Comparison of ENCODE assay signal across 8 cellular contexts in the genomic region with DNA sequence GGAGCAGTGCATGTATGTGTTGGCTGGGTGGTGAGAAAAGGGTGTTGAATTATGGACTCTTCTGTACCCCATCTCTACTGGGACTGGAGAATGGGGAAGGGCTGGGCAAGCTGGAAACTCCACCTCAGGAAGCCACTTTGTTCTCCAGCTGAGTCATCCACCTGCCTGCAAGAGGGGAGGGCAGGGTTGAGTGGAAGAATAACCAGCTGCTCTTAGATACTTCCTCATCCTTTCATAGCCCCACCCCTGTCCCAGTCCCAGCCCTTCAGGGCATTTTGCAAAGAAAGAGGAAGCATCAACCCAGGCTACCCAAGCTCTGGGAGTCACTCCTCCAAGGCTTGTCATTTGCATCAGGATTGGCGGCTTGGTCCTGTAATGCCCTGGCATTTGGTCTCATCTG. TPM values are rescaled to one million over a fixed set of nuclear protein-coding genes. Genes with fewer than 3 reads are reported as not detected.
A peak's percentile ranks its signal among the peaks of the same experiment; 100 is the strongest.
DNase-seq lines count a peak whose midpoint lies in the region; TF ChIP-seq lines count a peak whose summit lies in the region.

No MANE protein-coding gene starts in this region.

- peaks cover 48% of the 10 kb centered on the region for H3K36me3 Mint-ChIP-seq in T-helper 1 cell treated with Interleukin-12 subunit alpha and Interleukin-12 subunit beta and Interleukin-4 antibody, amounts not matched to agents 30 μg/mL and 1 μg/mL, for 36 hours (ENCODE audit: low read depth)

- peaks cover 34% of the 10 kb centered on the region for H3K4me1 Mint-ChIP-seq in T-helper 1 cell treated with Interleukin-12 subunit alpha and Interleukin-12 subunit beta and Interleukin-4 antibody, amounts not matched to agents 30 μg/mL and 1 μg/mL, for 36 hours (ENCODE audit: low read depth)

- TF ChIP-seq CTCF in GM20000 (IDR thresholded peaks at IDR 0.05; ENCODE audit: extremely low read depth, missing control alignments): no peak

- no peaks in the 10 kb centered on the region for H3K9me3 Mint-ChIP-seq in T-helper 1 cell treated with Interleukin-12 subunit alpha and Interleukin-12 subunit beta and Interleukin-4 antibody, amounts not matched to agents 30 μg/mL and 1 μg/mL, for 36 hours

- peak overlapping the region; percentile 74 for H3K27ac Mint-ChIP-seq in T-helper 1 cell treated with Interleukin-12 subunit alpha and Interleukin-12 subunit beta and Interleukin-4 antibody, amounts not matched to agents 30 μg/mL and 1 μg/mL, for 36 hours

- no peaks in the 10 kb centered on the region for H3K27me3 Mint-ChIP-seq in T-helper 1 cell treated with Interleukin-12 subunit alpha and Interleukin-12 subunit beta and Interleukin-4 antibody, amounts not matched to agents 30 μg/mL and 1 μg/mL, for 36 hours (ENCODE audit: low read depth)

- H3K4me3 Mint-ChIP-seq in T-helper 1 cell treated with Interleukin-12 subunit alpha and Interleukin-12 subunit beta and Interleukin-4 antibody, amounts not matched to agents 30 μg/mL and 1 μg/mL, for 36 hours: peak overlapping the region; percentile 21

- DNase-seq in Daoy (ENCODE audit: low read depth) (peak; percentile 34), GM20000 (ENCODE audit: low spot score) (peak; percentile 55), HK-2 (ENCODE audit: unreplicated experiment) (peak; percentile 53), iris pigment epithelial cell (ENCODE audit: low read depth) (peak; percentile 47), mesenteric fat pad (ENCODE audit: low spot score) (no peak), epidermal melanocyte (ENCODE audit: insufficient read length, low spot score) (no peak)
- no peak for DNase-seq in stimulated activated CD8-positive, alpha-beta memory T cell treated with anti-CD3 and anti-CD28 coated beads, Interleukin-4, amount 100 ng/mL, for 48 hours

RNA-seq across cellular contexts. Expression of a gene that starts 33.1 kb away (rescaled TPM):
- 199 and 200 TPM in 2 replicates for total RNA-seq in Daoy (2014; rRNA removed; shearing (Covaris generic))
- 207 TPM for total RNA-seq in mesenteric fat pad

Comparison
In these comparisons a context has a peak if more than half of its experiments do, and no peak if none do; other contexts are left out.
1. DNase-seq: peak in Daoy (single experiment), GM20000 (single experiment), HK-2 (single experiment) and iris pigment epithelial cell (single experiment); none in stimulated activated CD8-positive, alpha-beta memory T cell treated with anti-CD3 and anti-CD28 coated beads, Interleukin-4, amount 100 ng/mL, for 48 hours (single experiment), mesenteric fat pad (single experiment) and epidermal melanocyte (single experiment).